Comparison of ENCODE assay signal across 15 cellular contexts in genomic region chr2:235773188-235773928, GRCh38.
"Had no signal": no experiment of that assay in that cellular context is flagged by ENCODE, and none has a peak within 500 bp of the region (broad histone marks: within the 10 kb centered on the region; RNA-seq: fewer than 3 reads in every experiment).

No MANE protein-coding gene starts in this region.

- H3K9me3 ChIP-seq: adrenal gland, body of pancreas, thoracic aorta had no signal

- DNase-seq: activated CD4-positive, alpha-beta T cell treated with anti-CD3 and anti-CD28 coated beads, Interleukin-2, amount 10 ng/mL, durations not matched to agents 7 days and 5 days; activated naive CD4-positive, alpha-beta T cell treated with anti-CD3 and anti-CD28 coated beads, Interleukin-2, amount 50 U/mL, for 16 hours; activated T-cell treated with anti-CD3 and anti-CD28 coated beads for 4 hours; adrenal gland; body of pancreas; retina; stimulated activated CD4-positive, alpha-beta T cell treated with anti-CD3 and anti-CD28 coated beads, Interleukin-15, amount 100 ng/mL, for 24 hours; stimulated activated CD4-positive, alpha-beta T cell treated with anti-CD3 and anti-CD28 coated beads, Interleukin-4, amount 100 ng/mL, for 24 hours; T-cell had no signal

- ATAC-seq: activated T-helper 17 cell treated with anti-CD3 and anti-CD28 coated beads, Interleukin-2, amount 50 U/mL, for 72 hours; body of pancreas; esophagus mucosa; T-cell had no signal

- H3K9me3 Mint-ChIP-seq: activated CD4-positive, alpha-beta T cell treated with anti-CD3 and anti-CD28 coated beads, Interleukin-2, amount 10 ng/mL, durations not matched to agents 7 days and 5 days; activated T-helper 17 cell treated with anti-CD3 and anti-CD28 coated beads, Interleukin-2, amount 50 U/mL, for 72 hours; central memory CD8-positive, alpha-beta T cell; stimulated activated naive CD8-positive, alpha-beta T cell treated with anti-CD3 and anti-CD28 coated beads, Interleukin-15, Interleukin-2, amounts not matched to agents 100 ng/mL and 50 ng/mL, for 24 hours; T-cell had no signal

- H3K4me1 Mint-ChIP-seq: activated CD4-positive, alpha-beta T cell treated with anti-CD3 and anti-CD28 coated beads, Interleukin-2, amount 10 ng/mL, durations not matched to agents 7 days and 5 days; activated T-helper 17 cell treated with anti-CD3 and anti-CD28 coated beads, Interleukin-2, amount 50 U/mL, for 72 hours; central memory CD8-positive, alpha-beta T cell; T-cell had no signal

- H3K27ac Mint-ChIP-seq: activated CD4-positive, alpha-beta T cell treated with anti-CD3 and anti-CD28 coated beads, Interleukin-2, amount 10 ng/mL, durations not matched to agents 7 days and 5 days; activated T-helper 17 cell treated with anti-CD3 and anti-CD28 coated beads, Interleukin-2, amount 50 U/mL, for 72 hours; stimulated activated naive CD8-positive, alpha-beta T cell treated with anti-CD3 and anti-CD28 coated beads, Interleukin-15, Interleukin-2, amounts not matched to agents 100 ng/mL and 50 ng/mL, for 24 hours; T-cell had no signal

- H3K36me3 Mint-ChIP-seq: T-cell had no signal

- H3K36me3 ChIP-seq: adrenal gland, thoracic aorta had no signal

- H3K4me3 Mint-ChIP-seq: activated CD4-positive, alpha-beta T cell treated with anti-CD3 and anti-CD28 coated beads, Interleukin-2, amount 10 ng/mL, durations not matched to agents 7 days and 5 days; activated T-helper 17 cell treated with anti-CD3 and anti-CD28 coated beads, Interleukin-2, amount 50 U/mL, for 72 hours; central memory CD8-positive, alpha-beta T cell; stimulated activated naive CD8-positive, alpha-beta T cell treated with anti-CD3 and anti-CD28 coated beads, Interleukin-15, Interleukin-2, amounts not matched to agents 100 ng/mL and 50 ng/mL, for 24 hours; T-cell had no signal

- H3K4me3 ChIP-seq: adrenal gland, body of pancreas, thoracic aorta had no signal

- H3K4me1 ChIP-seq: adrenal gland, body of pancreas, parathyroid adenoma had no signal

- H3K27me3 ChIP-seq: adrenal gland, body of pancreas had no signal

- H3K27me3 Mint-ChIP-seq: activated CD4-positive, alpha-beta T cell treated with anti-CD3 and anti-CD28 coated beads, Interleukin-2, amount 10 ng/mL, durations not matched to agents 7 days and 5 days had no signal
